16 cellular contexts compared by ENCODE assay signal in genomic region chr3:47701388-47701787, GRCh38.
DNase-seq lines count a peak whose midpoint lies in the region; ATAC-seq and TF ChIP-seq lines count a peak whose summit lies in the region.
"Had no signal": no experiment of that assay in that cellular context is flagged by ENCODE, and none has a peak within 500 bp of the region (broad histone marks: within the 10 kb centered on the region; RNA-seq: fewer than 3 reads in every experiment).

No MANE protein-coding gene starts in this region.

- TF ChIP-seq POLR2A in breast epithelium (IDR thresholded peaks at IDR 0.05), result no peak

- H3K4me1 ChIP-seq in breast epithelium, result no peaks in the 10 kb centered on the region

- DNase-seq in activated T-cell treated with anti-CD3 and anti-CD28 coated beads, Interleukin-2, amount 50 U/mL, for 24 hours, result no peak
- DNase-seq in activated T-cell treated with anti-CD3 and anti-CD28 coated beads for 4 hours (no peak), T-helper 17 cell (no peak), posterior vena cava (ENCODE audit: low spot score) (peak; percentile 65), chondrocyte (ENCODE audit: low spot score) (no peak), breast epithelium (ENCODE audit: low spot score in 2 of 2) (no peak)
- DNase-seq in activated CD8-positive, alpha-beta T cell treated with anti-CD3 and anti-CD28 coated beads for 36 hours, result no peak
- DNase-seq: C1 segment of cervical spinal cord; Calu3; CD4-positive, alpha-beta memory T cell; COR-L47; DMS53; DMS79 treated with DMSO at 0.1 percent for 48 hours; HCEC 1CT had no signal

- no peaks in the 10 kb centered on the region for H3K4me1 Mint-ChIP-seq in activated T-cell treated with anti-CD3 and anti-CD28 coated beads, Interleukin-2, amount 50 U/mL, for 24 hours (ENCODE audit: low read depth)
- H3K4me1 Mint-ChIP-seq in T-helper 17 cell (no peaks in the 10 kb centered on the region), chondrocyte (ENCODE audit: low read depth) (peaks cover 6% of the 10 kb centered on the region)
- no peaks in the 10 kb centered on the region for H3K4me1 Mint-ChIP-seq in activated CD8-positive, alpha-beta T cell treated with anti-CD3 and anti-CD28 coated beads for 36 hours (ENCODE audit: low read depth)
- H3K4me1 Mint-ChIP-seq: CD4-positive, alpha-beta memory T cell; GM23338 had no signal

- no peak overlapping the region for H3K4me3 ChIP-seq in breast epithelium
- H3K4me3 ChIP-seq: GM23338 had no signal

- peak overlapping the region; percentile 16; the same call in 1 of the 2 replicates for H3K27ac ChIP-seq in 22Rv1
- no peak overlapping the region for H3K27ac ChIP-seq in breast epithelium

- intact Hi-C loops in posterior vena cava (cut with DNase I), result no loop called here
- intact Hi-C loops in activated CD8-positive, alpha-beta T cell treated with anti-CD3 and anti-CD28 coated beads for 36 hours (cut with micrococcal nuclease), result no loop called here
- intact Hi-C loops in breast epithelium (cut with DNase I; ENCODE audit: low total_unique reads), result no loop called here

- no peaks in the 10 kb centered on the region for H3K27me3 Mint-ChIP-seq in activated T-cell treated with anti-CD3 and anti-CD28 coated beads, Interleukin-2, amount 50 U/mL, for 24 hours
- H3K27me3 Mint-ChIP-seq in T-helper 17 cell, result no peaks in the 10 kb centered on the region
- H3K27me3 Mint-ChIP-seq in activated CD8-positive, alpha-beta T cell treated with anti-CD3 and anti-CD28 coated beads for 36 hours, result no peaks in the 10 kb centered on the region
- H3K27me3 Mint-ChIP-seq in chondrocyte (ENCODE audit: low read depth), result no peaks in the 10 kb centered on the region
- H3K27me3 Mint-ChIP-seq: CD4-positive, alpha-beta memory T cell had no signal

- H3K9me3 Mint-ChIP-seq in activated T-cell treated with anti-CD3 and anti-CD28 coated beads, Interleukin-2, amount 50 U/mL, for 24 hours, result no peaks in the 10 kb centered on the region
- H3K9me3 Mint-ChIP-seq in activated CD8-positive, alpha-beta T cell treated with anti-CD3 and anti-CD28 coated beads for 36 hours, result no peaks in the 10 kb centered on the region
- H3K9me3 Mint-ChIP-seq in chondrocyte (ENCODE audit: low read depth), result no peaks in the 10 kb centered on the region
- H3K9me3 Mint-ChIP-seq: CD4-positive, alpha-beta memory T cell; GM23338 had no signal

- CTCF ChIA-PET in activated CD8-positive, alpha-beta T cell treated with anti-CD3 and anti-CD28 coated beads for 36 hours (lab: Charles Lee), result no interaction called here

- no peaks in the 10 kb centered on the region for H3K9me3 ChIP-seq in T-helper 17 cell (ENCODE audit: control insufficient read depth, low read length, poor library complexity, severe bottlenecking)
- H3K9me3 ChIP-seq in breast epithelium, result no peaks in the 10 kb centered on the region

- POLR2A ChIA-PET in activated CD8-positive, alpha-beta T cell treated with anti-CD3 and anti-CD28 coated beads for 36 hours (lab: Charles Lee), result no interaction called here

- H3K27ac Mint-ChIP-seq in activated T-cell treated with anti-CD3 and anti-CD28 coated beads, Interleukin-2, amount 50 U/mL, for 24 hours, result peak overlapping the region; percentile 48
- peak overlapping the region; percentile 16 for H3K27ac Mint-ChIP-seq in T-helper 17 cell
- no peak overlapping the region for H3K27ac Mint-ChIP-seq in activated CD8-positive, alpha-beta T cell treated with anti-CD3 and anti-CD28 coated beads for 36 hours
- no peak overlapping the region for H3K27ac Mint-ChIP-seq in chondrocyte (ENCODE audit: unreplicated experiment)
- H3K27ac Mint-ChIP-seq: CD4-positive, alpha-beta memory T cell; GM23338 had no signal

- H3K36me3 ChIP-seq in breast epithelium, result no peaks in the 10 kb centered on the region

- TF ChIP-seq CTCF in 22Rv1 (IDR thresholded peaks at IDR 0.05) (no peak), chondrocyte (IDR thresholded peaks at IDR 0.05) (no peak), breast epithelium (IDR thresholded peaks at IDR 0.05) (no peak)
- TF ChIP-seq CTCF in activated CD8-positive, alpha-beta T cell treated with anti-CD3 and anti-CD28 coated beads for 36 hours (IDR thresholded peaks at IDR 0.05), result no peak

- no peaks in the 10 kb centered on the region for H3K27me3 ChIP-seq in breast epithelium

- no peak overlapping the region for H3K4me3 Mint-ChIP-seq in activated T-cell treated with anti-CD3 and anti-CD28 coated beads, Interleukin-2, amount 50 U/mL, for 24 hours
- no peak overlapping the region for H3K4me3 Mint-ChIP-seq in T-helper 17 cell
- no peak overlapping the region for H3K4me3 Mint-ChIP-seq in activated CD8-positive, alpha-beta T cell treated with anti-CD3 and anti-CD28 coated beads for 36 hours
- H3K4me3 Mint-ChIP-seq in chondrocyte (ENCODE audit: unreplicated experiment), result no peak overlapping the region
- H3K4me3 Mint-ChIP-seq: CD4-positive, alpha-beta memory T cell; GM23338 had no signal

- peaks cover 86% of the 10 kb centered on the region for H3K36me3 Mint-ChIP-seq in activated T-cell treated with anti-CD3 and anti-CD28 coated beads, Interleukin-2, amount 50 U/mL, for 24 hours (ENCODE audit: low read depth)
- H3K36me3 Mint-ChIP-seq in T-helper 17 cell (ENCODE audit: low read depth) (peaks cover 3% of the 10 kb centered on the region), chondrocyte (ENCODE audit: low read depth) (peaks cover 25% of the 10 kb centered on the region)
- H3K36me3 Mint-ChIP-seq in activated CD8-positive, alpha-beta T cell treated with anti-CD3 and anti-CD28 coated beads for 36 hours (ENCODE audit: low read depth), result peaks cover 24% of the 10 kb centered on the region

- ATAC-seq in T-helper 17 cell, result no peak
- ATAC-seq in activated CD8-positive, alpha-beta T cell treated with anti-CD3 and anti-CD28 coated beads for 36 hours, result no peak
- ATAC-seq: GM23338 had no signal

Comparison
In these comparisons a context has a peak if more than half of its experiments do, and no peak if none do; other contexts are left out.
1. H3K27ac Mint-ChIP-seq: peak in activated T-cell treated with anti-CD3 and anti-CD28 coated beads, Interleukin-2, amount 50 U/mL, for 24 hours (single experiment) and T-helper 17 cell (single experiment); none in activated CD8-positive, alpha-beta T cell treated with anti-CD3 and anti-CD28 coated beads for 36 hours (single experiment) and chondrocyte (single experiment).